1 cellular context compared by ENCODE assay signal in the genomic region with DNA sequence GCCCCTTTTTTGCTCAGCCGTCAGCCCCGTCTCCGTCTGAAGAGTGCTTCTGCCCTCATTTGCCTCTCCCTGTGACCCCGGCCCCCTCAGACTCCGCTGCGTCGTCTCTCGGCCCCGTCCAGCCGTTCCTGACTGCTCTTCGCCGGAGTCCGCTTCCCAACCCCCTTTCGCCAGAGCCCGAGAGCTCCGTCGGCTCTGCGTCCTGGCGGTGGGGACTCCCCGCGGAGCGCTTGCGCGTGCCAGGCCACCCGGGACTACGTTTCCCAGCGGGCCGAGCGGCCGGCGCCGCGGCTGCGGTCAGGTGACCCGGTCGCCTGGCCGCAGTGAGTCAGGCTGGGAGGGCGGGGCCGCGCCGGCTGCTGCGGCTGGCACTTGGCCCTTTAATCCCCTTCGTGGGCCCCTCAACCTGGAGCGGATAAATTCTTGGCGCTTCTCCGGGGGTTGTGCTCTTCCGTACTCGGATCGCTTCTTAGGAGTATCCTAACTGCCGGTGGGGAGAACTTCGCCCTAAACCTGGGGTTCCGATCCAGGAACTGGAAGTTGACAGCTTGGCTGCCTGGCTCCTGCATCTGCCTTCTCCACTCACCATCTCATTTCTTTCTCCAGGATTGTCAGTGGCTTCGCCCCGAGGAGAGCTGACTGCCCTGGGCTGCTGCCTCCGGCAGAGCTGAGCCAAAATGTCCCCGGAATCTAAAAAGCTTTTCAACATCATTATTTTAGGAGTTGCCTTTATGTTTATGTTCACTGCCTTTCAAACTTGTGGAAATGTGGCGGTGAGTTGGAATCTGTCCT.
TF ChIP-seq lines count a peak whose summit lies in the region.

A gene (plus strand): TSS at position 444 of the 792 bp plus-strand sequence. CDS start 234 bp downstream, at position 678.

TF ChIP-seq in HepG2, 621 proteins besides CTCF, POLR2A, EP300 and RAD21 (continued from another document and continues in another):
- TF ChIP-seq, protein P1, sequence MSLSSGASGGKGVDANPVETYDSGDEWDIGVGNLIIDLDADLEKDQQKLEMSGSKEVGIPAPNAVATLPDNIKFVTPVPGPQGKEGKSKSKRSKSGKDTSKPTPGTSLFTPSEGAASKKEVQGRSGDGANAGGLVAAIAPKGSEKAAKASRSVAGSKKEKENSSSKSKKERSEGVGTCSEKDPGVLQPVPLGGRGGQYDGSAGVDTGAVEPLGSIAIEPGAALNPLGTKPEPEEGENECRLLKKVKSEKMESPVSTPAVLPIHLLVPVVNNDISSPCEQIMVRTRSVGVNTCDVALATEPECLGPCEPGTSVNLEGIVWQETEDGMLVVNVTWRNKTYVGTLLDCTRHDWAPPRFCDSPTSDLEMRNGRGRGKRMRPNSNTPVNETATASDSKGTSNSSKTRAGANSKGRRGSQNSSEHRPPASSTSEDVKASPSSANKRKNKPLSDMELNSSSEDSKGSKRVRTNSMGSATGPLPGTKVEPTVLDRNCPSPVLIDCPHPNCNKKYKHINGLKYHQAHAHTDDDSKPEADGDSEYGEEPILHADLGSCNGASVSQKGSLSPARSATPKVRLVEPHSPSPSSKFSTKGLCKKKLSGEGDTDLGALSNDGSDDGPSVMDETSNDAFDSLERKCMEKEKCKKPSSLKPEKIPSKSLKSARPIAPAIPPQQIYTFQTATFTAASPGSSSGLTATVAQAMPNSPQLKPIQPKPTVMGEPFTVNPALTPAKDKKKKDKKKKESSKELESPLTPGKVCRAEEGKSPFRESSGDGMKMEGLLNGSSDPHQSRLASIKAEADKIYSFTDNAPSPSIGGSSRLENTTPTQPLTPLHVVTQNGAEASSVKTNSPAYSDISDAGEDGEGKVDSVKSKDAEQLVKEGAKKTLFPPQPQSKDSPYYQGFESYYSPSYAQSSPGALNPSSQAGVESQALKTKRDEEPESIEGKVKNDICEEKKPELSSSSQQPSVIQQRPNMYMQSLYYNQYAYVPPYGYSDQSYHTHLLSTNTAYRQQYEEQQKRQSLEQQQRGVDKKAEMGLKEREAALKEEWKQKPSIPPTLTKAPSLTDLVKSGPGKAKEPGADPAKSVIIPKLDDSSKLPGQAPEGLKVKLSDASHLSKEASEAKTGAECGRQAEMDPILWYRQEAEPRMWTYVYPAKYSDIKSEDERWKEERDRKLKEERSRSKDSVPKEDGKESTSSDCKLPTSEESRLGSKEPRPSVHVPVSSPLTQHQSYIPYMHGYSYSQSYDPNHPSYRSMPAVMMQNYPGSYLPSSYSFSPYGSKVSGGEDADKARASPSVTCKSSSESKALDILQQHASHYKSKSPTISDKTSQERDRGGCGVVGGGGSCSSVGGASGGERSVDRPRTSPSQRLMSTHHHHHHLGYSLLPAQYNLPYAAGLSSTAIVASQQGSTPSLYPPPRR (CRISPR knock-in tag; IDR thresholded peaks at IDR 0.05; ENCODE audit: borderline replicate concordance): peak; percentile 63
- TF ChIP-seq SRSF9 (IDR thresholded peaks at IDR 0.05; ENCODE audit: borderline replicate concordance, insufficient read depth, low read depth, low read length, poor library complexity, severe bottlenecking) (no peak), CREM (IDR thresholded peaks at IDR 0.05) (no peak; the same call in 1 of the 2 replicates), CREM (CRISPR knock-in tag; IDR thresholded peaks at IDR 0.05) (peak; percentile 40; the same call in 1 of the 2 replicates), ZZZ3 (CRISPR knock-in tag; IDR thresholded peaks at IDR 0.05; ENCODE audit: borderline replicate concordance) (no peak; the same call in 1 of the 2 replicates), MATR3 (CRISPR knock-in tag; IDR thresholded peaks at IDR 0.05) (no peak), ZNF790 (CRISPR knock-in tag; IDR thresholded peaks at IDR 0.05; ENCODE audit: borderline replicate concordance) (peak; percentile 51; the same call in 1 of the 2 replicates), SALL2 (CRISPR knock-in tag; IDR thresholded peaks at IDR 0.05) (no peak), HIVEP1 (CRISPR knock-in tag; IDR thresholded peaks at IDR 0.05) (0 out of 2 replicates have a peak, but pooled peaks have one; percentile 50), FOXA3 (CRISPR knock-in tag; IDR thresholded peaks at IDR 0.05) (no peak), PAF1 (CRISPR knock-in tag; IDR thresholded peaks at IDR 0.05) (no peak), ZNF737 (CRISPR knock-in tag; IDR thresholded peaks at IDR 0.05; ENCODE audit: borderline replicate concordance) (no peak), ZNF672 (CRISPR knock-in tag; IDR thresholded peaks at IDR 0.05) (0 out of 2 replicates have a peak, but pooled peaks have one; percentile 48), NKX3-1 (CRISPR knock-in tag; IDR thresholded peaks at IDR 0.05) (peak; percentile 57; the same call in 1 of the 2 replicates), ZNF430 (CRISPR knock-in tag; IDR thresholded peaks at IDR 0.05) (no peak), PITX1 (CRISPR knock-in tag; IDR thresholded peaks at IDR 0.05) (peak; percentile 66; the same call in 1 of the 2 replicates), ZNF136 (CRISPR knock-in tag; IDR thresholded peaks at IDR 0.05; ENCODE audit: low read depth) (no peak), SAP130 (CRISPR knock-in tag; IDR thresholded peaks at IDR 0.05; ENCODE audit: low read depth) (peak; percentile 94), RXRA (CRISPR knock-in tag; IDR thresholded peaks at IDR 0.05) (peak; percentile 61), ZNF251 (CRISPR knock-in tag; IDR thresholded peaks at IDR 0.05) (no peak), RORA (CRISPR knock-in tag; IDR thresholded peaks at IDR 0.05) (no peak), ZNF839 (CRISPR knock-in tag; IDR thresholded peaks at IDR 0.05; ENCODE audit: borderline replicate concordance) (0 out of 2 replicates have a peak, but pooled peaks have one; percentile 72), ZNF432 (CRISPR knock-in tag; IDR thresholded peaks at IDR 0.05; ENCODE audit: borderline replicate concordance) (no peak), PHF21A (CRISPR knock-in tag; IDR thresholded peaks at IDR 0.05) (peak; percentile 66; the same call in 1 of the 2 replicates), NR2F2 (IDR thresholded peaks at IDR 0.05; ENCODE audit: borderline replicate concordance, low read depth) (peak; percentile 27; the same call in 1 of the 2 replicates)
- TF ChIP-seq, protein P2, sequence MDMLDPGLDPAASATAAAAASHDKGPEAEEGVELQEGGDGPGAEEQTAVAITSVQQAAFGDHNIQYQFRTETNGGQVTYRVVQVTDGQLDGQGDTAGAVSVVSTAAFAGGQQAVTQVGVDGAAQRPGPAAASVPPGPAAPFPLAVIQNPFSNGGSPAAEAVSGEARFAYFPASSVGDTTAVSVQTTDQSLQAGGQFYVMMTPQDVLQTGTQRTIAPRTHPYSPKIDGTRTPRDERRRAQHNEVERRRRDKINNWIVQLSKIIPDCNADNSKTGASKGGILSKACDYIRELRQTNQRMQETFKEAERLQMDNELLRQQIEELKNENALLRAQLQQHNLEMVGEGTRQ (IDR thresholded peaks at IDR 0.05; ENCODE audit: low read depth, low read length): peak; percentile 88
- TF ChIP-seq, protein P2 (CRISPR knock-in tag; IDR thresholded peaks at IDR 0.05; ENCODE audit: borderline replicate concordance): peak; percentile 85
- TF ChIP-seq, protein P3, sequence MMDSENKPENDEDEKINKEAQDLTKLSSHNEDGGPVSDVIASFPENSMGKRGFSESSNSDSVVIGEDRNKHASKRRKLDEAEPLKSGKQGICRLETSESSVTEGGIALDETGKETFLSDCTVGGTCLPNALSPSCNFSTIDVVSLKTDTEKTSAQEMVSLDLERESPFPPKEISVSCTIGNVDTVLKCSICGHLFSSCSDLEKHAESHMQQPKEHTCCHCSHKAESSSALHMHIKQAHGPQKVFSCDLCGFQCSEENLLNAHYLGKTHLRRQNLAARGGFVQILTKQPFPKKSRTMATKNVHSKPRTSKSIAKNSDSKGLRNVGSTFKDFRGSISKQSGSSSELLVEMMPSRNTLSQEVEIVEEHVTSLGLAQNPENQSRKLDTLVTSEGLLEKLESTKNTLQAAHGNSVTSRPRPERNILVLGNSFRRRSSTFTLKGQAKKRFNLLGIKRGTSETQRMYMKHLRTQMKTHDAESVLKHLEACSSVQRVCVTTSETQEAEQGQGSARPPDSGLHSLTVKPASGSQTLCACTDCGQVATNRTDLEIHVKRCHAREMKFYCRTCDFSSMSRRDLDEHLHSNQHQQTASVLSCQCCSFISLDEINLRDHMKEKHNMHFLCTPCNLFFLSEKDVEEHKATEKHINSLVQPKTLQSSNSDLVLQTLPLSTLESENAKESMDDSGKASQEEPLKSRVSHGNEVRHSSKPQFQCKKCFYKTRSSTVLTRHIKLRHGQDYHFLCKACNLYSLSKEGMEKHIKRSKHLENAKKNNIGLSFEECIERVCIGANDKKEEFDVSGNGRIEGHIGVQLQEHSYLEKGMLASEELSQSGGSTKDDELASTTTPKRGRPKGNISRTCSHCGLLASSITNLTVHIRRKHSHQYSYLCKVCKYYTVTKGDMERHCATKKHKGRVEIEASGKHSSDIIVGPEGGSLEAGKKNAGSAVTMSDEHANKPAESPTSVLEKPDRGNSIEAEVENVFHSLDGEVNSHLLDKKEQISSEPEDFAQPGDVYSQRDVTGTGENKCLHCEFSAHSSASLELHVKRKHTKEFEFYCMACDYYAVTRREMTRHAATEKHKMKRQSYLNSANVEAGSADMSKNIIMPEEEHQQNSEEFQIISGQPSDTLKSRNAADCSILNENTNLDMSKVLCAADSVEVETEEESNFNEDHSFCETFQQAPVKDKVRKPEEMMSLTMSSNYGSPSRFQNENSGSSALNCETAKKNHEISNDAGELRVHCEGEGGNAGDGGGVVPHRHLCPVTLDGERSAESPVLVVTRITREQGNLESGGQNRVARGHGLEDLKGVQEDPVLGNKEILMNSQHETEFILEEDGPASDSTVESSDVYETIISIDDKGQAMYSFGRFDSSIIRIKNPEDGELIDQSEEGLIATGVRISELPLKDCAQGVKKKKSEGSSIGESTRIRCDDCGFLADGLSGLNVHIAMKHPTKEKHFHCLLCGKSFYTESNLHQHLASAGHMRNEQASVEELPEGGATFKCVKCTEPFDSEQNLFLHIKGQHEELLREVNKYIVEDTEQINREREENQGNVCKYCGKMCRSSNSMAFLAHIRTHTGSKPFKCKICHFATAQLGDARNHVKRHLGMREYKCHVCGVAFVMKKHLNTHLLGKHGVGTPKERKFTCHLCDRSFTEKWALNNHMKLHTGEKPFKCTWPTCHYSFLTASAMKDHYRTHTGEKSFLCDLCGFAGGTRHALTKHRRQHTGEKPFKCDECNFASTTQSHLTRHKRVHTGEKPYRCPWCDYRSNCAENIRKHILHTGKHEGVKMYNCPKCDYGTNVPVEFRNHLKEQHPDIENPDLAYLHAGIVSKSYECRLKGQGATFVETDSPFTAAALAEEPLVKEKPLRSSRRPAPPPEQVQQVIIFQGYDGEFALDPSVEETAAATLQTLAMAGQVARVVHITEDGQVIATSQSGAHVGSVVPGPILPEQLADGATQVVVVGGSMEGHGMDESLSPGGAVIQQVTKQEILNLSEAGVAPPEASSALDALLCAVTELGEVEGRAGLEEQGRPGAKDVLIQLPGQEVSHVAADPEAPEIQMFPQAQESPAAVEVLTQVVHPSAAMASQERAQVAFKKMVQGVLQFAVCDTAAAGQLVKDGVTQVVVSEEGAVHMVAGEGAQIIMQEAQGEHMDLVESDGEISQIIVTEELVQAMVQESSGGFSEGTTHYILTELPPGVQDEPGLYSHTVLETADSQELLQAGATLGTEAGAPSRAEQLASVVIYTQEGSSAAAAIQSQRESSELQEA (CRISPR knock-in tag; IDR thresholded peaks at IDR 0.05; ENCODE audit: not compliant biosample characterization): no peak
- TF ChIP-seq, protein P4, sequence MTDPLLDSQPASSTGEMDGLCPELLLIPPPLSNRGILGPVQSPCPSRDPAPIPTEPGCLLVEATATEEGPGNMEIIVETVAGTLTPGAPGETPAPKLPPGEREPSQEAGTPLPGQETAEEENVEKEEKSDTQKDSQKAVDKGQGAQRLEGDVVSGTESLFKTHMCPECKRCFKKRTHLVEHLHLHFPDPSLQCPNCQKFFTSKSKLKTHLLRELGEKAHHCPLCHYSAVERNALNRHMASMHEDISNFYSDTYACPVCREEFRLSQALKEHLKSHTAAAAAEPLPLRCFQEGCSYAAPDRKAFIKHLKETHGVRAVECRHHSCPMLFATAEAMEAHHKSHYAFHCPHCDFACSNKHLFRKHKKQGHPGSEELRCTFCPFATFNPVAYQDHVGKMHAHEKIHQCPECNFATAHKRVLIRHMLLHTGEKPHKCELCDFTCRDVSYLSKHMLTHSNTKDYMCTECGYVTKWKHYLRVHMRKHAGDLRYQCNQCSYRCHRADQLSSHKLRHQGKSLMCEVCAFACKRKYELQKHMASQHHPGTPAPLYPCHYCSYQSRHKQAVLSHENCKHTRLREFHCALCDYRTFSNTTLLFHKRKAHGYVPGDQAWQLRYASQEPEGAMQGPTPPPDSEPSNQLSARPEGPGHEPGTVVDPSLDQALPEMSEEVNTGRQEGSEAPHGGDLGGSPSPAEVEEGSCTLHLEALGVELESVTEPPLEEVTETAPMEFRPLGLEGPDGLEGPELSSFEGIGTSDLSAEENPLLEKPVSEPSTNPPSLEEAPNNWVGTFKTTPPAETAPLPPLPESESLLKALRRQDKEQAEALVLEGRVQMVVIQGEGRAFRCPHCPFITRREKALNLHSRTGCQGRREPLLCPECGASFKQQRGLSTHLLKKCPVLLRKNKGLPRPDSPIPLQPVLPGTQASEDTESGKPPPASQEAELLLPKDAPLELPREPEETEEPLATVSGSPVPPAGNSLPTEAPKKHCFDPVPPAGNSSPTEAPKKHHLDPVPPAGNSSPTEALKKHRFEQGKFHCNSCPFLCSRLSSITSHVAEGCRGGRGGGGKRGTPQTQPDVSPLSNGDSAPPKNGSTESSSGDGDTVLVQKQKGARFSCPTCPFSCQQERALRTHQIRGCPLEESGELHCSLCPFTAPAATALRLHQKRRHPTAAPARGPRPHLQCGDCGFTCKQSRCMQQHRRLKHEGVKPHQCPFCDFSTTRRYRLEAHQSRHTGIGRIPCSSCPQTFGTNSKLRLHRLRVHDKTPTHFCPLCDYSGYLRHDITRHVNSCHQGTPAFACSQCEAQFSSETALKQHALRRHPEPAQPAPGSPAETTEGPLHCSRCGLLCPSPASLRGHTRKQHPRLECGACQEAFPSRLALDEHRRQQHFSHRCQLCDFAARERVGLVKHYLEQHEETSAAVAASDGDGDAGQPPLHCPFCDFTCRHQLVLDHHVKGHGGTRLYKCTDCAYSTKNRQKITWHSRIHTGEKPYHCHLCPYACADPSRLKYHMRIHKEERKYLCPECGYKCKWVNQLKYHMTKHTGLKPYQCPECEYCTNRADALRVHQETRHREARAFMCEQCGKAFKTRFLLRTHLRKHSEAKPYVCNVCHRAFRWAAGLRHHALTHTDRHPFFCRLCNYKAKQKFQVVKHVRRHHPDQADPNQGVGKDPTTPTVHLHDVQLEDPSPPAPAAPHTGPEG (CRISPR knock-in tag; IDR thresholded peaks at IDR 0.05): 0 out of 2 replicates have a peak, but pooled peaks have one; percentile 14
